8 cellular contexts compared by ENCODE assay signal in the genomic region with DNA sequence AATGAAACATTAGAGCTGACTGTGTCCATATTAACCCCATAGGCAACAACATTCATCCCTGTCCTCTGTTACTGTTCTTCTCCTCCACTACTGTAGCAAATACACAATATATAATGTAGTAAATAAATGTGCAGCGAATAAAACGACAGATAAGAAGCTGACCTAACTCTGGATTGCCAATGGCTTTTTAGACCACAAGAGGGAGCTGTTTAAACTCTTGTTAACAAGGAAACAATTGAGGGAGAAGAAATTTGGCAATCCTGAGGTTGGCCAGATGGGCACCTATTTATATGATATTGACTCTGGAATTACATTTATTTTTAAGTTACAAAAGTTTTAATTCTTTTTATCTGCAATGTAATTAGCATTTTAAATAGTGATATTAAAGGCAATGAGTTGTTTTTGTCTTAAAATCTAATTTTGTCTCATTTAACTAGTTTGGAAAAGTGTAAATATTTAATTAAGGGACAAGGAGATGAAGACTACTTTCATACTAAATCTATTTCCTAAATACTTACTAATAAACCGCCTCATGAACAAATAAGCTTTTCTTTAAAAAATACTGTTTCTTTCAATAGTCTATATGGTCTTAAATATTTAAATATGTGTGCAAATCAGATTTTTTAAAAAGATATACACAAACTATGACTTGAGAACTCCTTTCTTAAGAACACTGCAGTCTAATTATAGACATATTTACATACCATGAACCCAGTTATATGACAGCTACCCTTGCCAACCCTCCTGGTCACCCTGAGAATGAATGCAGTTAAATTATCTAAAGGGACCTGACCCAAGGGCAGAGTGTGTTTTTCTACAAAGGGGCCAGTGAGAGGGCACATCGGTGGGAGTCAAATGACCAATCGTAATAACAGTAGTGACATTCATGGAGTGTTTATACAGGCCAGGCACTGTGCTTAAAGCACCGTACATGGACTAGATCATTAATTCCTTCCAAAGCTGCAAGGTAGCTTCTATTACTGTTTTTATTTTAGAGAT. TPM values are rescaled to one million over a fixed set of nuclear protein-coding genes. Genes with fewer than 3 reads are reported as not detected.
DNase-seq lines count a peak whose midpoint lies in the region; ATAC-seq and TF ChIP-seq lines count a peak whose summit lies in the region.

No MANE protein-coding gene starts in this region.

- H2BK5ac ChIP-seq in mesenchymal stem cell (ENCODE audit: low read depth, low read length, poor library complexity, severe bottlenecking), result no peak overlapping the region

- intact Hi-C loops in PC-3 (cut with micrococcal nuclease), result loop anchor here (1.0 kb wide), 1 partner anchor 237 kb away; no protein-coding TSS in a partner anchor

- H3K27me3 ChIP-seq in PC-3 (ENCODE audit: low read length), result no peaks in the 10 kb centered on the region; the same call in 1 of the 2 replicates
- H3K27me3 ChIP-seq in mesenchymal stem cell (ENCODE audit: control insufficient read depth in 1 of 2, insufficient read depth in 1 of 2, low read length in 2 of 2), result peaks cover 0 to 4% of the 10 kb centered on the region in 2 experiments

- peak; percentile 66 for ATAC-seq in GM18909 (IDR thresholded peaks at IDR 0.05; ENCODE audit: poor library complexity, unreplicated experiment)
- ATAC-seq in PC-3, result peak; percentile 57
- no peak for ATAC-seq in GM18517 (IDR thresholded peaks at IDR 0.05; ENCODE audit: unreplicated experiment)

- H3K4me1 ChIP-seq in PC-3 (ENCODE audit: insufficient read depth, low read length), result no peaks in the 10 kb centered on the region
- peaks cover 4% of the 10 kb centered on the region for H3K4me1 ChIP-seq in mesenchymal stem cell (ENCODE audit: control insufficient read depth, insufficient read depth, low read depth, low read length)

- H3K9me3 ChIP-seq in PC-3 (ENCODE audit: low read length) (no peaks in the 10 kb centered on the region), mesenchymal stem cell (ENCODE audit: control insufficient read depth, low read length) (no peaks in the 10 kb centered on the region)

- no peak overlapping the region for H3K4ac ChIP-seq in mesenchymal stem cell (ENCODE audit: low read depth in 1 of 2, low read length in 2 of 2)

- H4K20me1 ChIP-seq in PC-3 (ENCODE audit: low read length), result no peaks in the 10 kb centered on the region

- no peak overlapping the region for H4K8ac ChIP-seq in mesenchymal stem cell (ENCODE audit: low read length)

- no peak overlapping the region for H3K23ac ChIP-seq in mesenchymal stem cell (ENCODE audit: low read length in 2 of 2)

- H3K18ac ChIP-seq in mesenchymal stem cell (ENCODE audit: low read depth in 1 of 2, low read length in 2 of 2), result no peak overlapping the region

- H2BK15ac ChIP-seq in mesenchymal stem cell (ENCODE audit: low read depth, poor library complexity, severe bottlenecking), result no peak overlapping the region

- H3K79me1 ChIP-seq in mesenchymal stem cell (replicated peaks; ENCODE audit: low read length, poor library complexity, severe bottlenecking), result no peaks in the 10 kb centered on the region

- no peak overlapping the region for H3K4me2 ChIP-seq in PC-3 (ENCODE audit: low read length)
- no peak overlapping the region for H3K4me2 ChIP-seq in mesenchymal stem cell (ENCODE audit: low read length, poor library complexity, severe bottlenecking)

- peak; percentile 37 for DNase-seq in Caki2 (ENCODE audit: low read depth)
- DNase-seq in LHCN-M2 (ENCODE audit: low read depth), result peak; percentile 75
- DNase-seq in PC-3, result peak; percentile 81
- peak; percentile 81 to 87 for DNase-seq in dermis microvascular lymphatic vessel endothelial cell (ENCODE audit: low read depth in 2 of 2)
- DNase-seq in mesenchymal stem cell, result peak; percentile 76
- no peak for DNase-seq in activated CD4-positive, CD25-positive, alpha-beta regulatory T cell (lab: John Stamatoyannopoulos, UW)

- H3K36me3 ChIP-seq in PC-3 (ENCODE audit: low read depth, low read length) (no peaks in the 10 kb centered on the region), mesenchymal stem cell (ENCODE audit: control insufficient read depth in 1 of 2, insufficient read depth in 2 of 2, low read depth in 1 of 2, low read length in 2 of 2) (no peaks in the 10 kb centered on the region)

- CTCF ChIA-PET in PC-3 (lab: Charles Lee), result interaction anchor here (0.5 to 1.1 kb wide), 4 partner anchors 19 to 237 kb away, joined by 3 to 5 read pairs (median 4); no protein-coding TSS in a partner anchor

- TF ChIP-seq CTCF in PC-3 (conservative IDR thresholded peaks at IDR 0.05; ENCODE audit: low read depth, low read length), result peak; percentile 78

- in situ Hi-C loops in Caki2 (cut with HindIII; ENCODE audit: low pct_unique_long_range_greater_than_20kb, low sequenced_read_pairs), result loop anchor here (25.0 kb wide), 1 partner anchor 227 kb away; a partner anchor contains a TSS

- H3K79me2 ChIP-seq in PC-3 (ENCODE audit: low read length), result no peaks in the 10 kb centered on the region

- no peaks in the 10 kb centered on the region for H3F3A ChIP-seq in PC-3 (ENCODE audit: low read length, unreplicated experiment)

- H3K4me3 ChIP-seq in PC-3 (ENCODE audit: low read length), result no peak overlapping the region
- no peak overlapping the region for H3K4me3 ChIP-seq in mesenchymal stem cell (ENCODE audit: insufficient read depth in 1 of 2, low read depth in 1 of 2, low read length in 2 of 2)

- H3K27ac ChIP-seq in PC-3 (ENCODE audit: low read length), result no peak overlapping the region
- H3K27ac ChIP-seq in mesenchymal stem cell (ENCODE audit: low read length, poor library complexity, severe bottlenecking), result no peak overlapping the region

- no peak overlapping the region for H3K9ac ChIP-seq in PC-3 (ENCODE audit: low read length)
- H3K9ac ChIP-seq in mesenchymal stem cell (ENCODE audit: low read length), result peak overlapping the region; percentile 14

- POLR2A ChIA-PET in PC-3 (lab: Charles Lee; ENCODE audit: unreplicated experiment), result no interaction called here

- no peaks in the 10 kb centered on the region for H3K9me2 ChIP-seq in PC-3 (replicated peaks; ENCODE audit: low read length)

- no peak overlapping the region for H2AK5ac ChIP-seq in mesenchymal stem cell (ENCODE audit: low read length, severe bottlenecking)

- BruUV-seq in PC-3 (replicated peaks; lab: Mats Ljungman, UMichigan), result no TSS peak

- H2AFZ ChIP-seq in PC-3 (ENCODE audit: low read length) (no peak overlapping the region), mesenchymal stem cell (ENCODE audit: low read depth, low read length) (no peak overlapping the region)

- no peak overlapping the region for H3K14ac ChIP-seq in mesenchymal stem cell (ENCODE audit: low read length in 2 of 2)

- H4K91ac ChIP-seq in mesenchymal stem cell (ENCODE audit: low read length), result no peak overlapping the region

- no peak overlapping the region for H2BK120ac ChIP-seq in mesenchymal stem cell (ENCODE audit: low read depth, low read length)

- 46% methylated on average over 4 of the region's 6 CpGs for WGBS in mesenchymal stem cell

- no peak overlapping the region for H2BK12ac ChIP-seq in mesenchymal stem cell (ENCODE audit: low read length in 2 of 2)

RNA-seq across cellular contexts. Expression of a gene that starts 52.9 kb away (rescaled TPM):
- 15.9 and 34.6 TPM in 2 replicates for total RNA-seq in Caki2 (2014; rRNA removed; shearing (Covaris generic); ENCODE audit: low replicate concordance)
- total RNA-seq in LHCN-M2 (2014; rRNA removed) (55.7 and 58.7 TPM in 2 replicates), PC-3 (2014; rRNA removed) (10.6 and 13.9 TPM in 2 replicates), dermis microvascular lymphatic vessel endothelial cell (13.3 and 14.9 TPM in 2 replicates)
- 18.1 TPM for polyA plus RNA-seq in LHCN-M2 (2012)
- 39.3 TPM for polyA plus RNA-seq in mesenchymal stem cell (2013, experiment 1 of 2)
- 41.3 TPM for polyA plus RNA-seq in mesenchymal stem cell (2013, experiment 2 of 2)

Comparison
In these comparisons a context has a peak if more than half of its experiments do, and no peak if none do; other contexts are left out.
1. DNase-seq: peak in Caki2 (single experiment), LHCN-M2 (single experiment), PC-3 (single experiment), dermis microvascular lymphatic vessel endothelial cell (2 of 2) and mesenchymal stem cell (single experiment); none in activated CD4-positive, CD25-positive, alpha-beta regulatory T cell (0 of 4).